In the genomic region with DNA sequence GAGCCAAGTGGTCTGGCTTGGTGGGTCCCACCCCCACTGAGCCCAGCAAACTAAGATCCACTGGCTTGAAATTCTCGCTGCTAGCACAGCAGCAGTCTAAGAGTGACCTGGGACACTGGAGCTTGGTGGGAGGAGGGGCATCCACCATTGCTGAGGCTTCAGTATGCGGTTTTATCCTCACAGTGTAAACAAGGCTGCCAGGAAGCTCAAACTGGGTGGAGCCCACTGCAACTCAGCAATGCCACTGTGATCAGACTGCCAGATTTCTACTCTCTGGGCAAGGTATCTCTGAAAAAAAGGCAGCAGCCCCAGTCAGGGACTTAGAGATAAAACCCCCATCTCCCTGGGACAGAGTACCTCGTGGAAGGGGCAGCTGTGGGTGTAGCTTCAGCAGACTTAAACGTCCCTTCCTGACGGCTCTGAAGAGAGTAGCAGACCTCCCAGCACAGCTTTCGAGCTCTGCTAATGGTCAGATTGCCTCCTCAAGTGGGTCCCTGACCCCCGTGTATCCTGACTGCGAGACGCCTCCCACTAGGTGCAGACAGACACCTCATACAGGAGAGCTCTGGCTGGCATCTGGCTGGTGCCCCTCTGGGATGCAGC, we compare ENCODE assay signal across 1 cellular context.
TF ChIP-seq lines count a peak whose summit lies in the region.

No MANE protein-coding gene starts in this region.

TF ChIP-seq in GM23338, 12 proteins besides CTCF, POLR2A, EP300 and RAD21 (continued from another document):
- TF ChIP-seq, protein P1, sequence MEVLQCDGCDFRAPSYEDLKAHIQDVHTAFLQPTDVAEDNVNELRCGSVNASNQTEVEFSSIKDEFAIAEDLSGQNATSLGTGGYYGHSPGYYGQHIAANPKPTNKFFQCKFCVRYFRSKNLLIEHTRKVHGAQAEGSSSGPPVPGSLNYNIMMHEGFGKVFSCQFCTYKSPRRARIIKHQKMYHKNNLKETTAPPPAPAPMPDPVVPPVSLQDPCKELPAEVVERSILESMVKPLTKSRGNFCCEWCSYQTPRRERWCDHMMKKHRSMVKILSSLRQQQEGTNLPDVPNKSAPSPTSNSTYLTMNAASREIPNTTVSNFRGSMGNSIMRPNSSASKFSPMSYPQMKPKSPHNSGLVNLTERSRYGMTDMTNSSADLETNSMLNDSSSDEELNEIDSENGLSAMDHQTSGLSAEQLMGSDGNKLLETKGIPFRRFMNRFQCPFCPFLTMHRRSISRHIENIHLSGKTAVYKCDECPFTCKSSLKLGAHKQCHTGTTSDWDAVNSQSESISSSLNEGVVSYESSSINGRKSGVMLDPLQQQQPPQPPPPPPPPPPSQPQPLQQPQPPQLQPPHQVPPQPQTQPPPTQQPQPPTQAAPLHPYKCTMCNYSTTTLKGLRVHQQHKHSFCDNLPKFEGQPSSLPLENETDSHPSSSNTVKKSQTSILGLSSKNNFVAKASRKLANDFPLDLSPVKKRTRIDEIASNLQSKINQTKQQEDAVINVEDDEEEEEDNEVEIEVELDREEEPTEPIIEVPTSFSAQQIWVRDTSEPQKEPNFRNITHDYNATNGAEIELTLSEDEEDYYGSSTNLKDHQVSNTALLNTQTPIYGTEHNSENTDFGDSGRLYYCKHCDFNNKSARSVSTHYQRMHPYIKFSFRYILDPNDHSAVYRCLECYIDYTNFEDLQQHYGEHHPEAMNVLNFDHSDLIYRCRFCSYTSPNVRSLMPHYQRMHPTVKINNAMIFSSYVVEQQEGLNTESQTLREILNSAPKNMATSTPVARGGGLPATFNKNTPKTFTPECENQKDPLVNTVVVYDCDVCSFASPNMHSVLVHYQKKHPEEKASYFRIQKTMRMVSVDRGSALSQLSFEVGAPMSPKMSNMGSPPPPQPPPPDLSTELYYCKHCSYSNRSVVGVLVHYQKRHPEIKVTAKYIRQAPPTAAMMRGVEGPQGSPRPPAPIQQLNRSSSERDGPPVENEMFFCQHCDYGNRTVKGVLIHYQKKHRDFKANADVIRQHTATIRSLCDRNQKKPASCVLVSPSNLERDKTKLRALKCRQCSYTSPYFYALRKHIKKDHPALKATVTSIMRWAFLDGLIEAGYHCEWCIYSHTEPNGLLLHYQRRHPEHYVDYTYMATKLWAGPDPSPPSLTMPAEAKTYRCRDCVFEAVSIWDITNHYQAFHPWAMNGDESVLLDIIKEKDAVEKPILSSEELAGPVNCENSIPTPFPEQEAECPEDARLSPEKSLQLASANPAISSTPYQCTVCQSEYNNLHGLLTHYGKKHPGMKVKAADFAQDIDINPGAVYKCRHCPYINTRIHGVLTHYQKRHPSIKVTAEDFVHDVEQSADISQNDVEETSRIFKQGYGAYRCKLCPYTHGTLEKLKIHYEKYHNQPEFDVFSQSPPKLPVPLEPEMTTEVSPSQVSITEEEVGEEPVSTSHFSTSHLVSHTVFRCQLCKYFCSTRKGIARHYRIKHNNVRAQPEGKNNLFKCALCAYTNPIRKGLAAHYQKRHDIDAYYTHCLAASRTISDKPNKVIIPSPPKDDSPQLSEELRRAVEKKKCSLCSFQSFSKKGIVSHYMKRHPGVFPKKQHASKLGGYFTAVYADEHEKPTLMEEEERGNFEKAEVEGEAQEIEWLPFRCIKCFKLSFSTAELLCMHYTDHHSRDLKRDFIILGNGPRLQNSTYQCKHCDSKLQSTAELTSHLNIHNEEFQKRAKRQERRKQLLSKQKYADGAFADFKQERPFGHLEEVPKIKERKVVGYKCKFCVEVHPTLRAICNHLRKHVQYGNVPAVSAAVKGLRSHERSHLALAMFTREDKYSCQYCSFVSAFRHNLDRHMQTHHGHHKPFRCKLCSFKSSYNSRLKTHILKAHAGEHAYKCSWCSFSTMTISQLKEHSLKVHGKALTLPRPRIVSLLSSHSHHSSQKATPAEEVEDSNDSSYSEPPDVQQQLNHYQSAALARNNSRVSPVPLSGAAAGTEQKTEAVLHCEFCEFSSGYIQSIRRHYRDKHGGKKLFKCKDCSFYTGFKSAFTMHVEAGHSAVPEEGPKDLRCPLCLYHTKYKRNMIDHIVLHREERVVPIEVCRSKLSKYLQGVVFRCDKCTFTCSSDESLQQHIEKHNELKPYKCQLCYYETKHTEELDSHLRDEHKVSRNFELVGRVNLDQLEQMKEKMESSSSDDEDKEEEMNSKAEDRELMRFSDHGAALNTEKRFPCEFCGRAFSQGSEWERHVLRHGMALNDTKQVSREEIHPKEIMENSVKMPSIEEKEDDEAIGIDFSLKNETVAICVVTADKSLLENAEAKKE (CRISPR knock-in tag; IDR thresholded peaks at IDR 0.05): no peak
- TF ChIP-seq POLR2AphosphoS5 (IDR thresholded peaks at IDR 0.05; ENCODE audit: low read depth) (no peak), ZNF331 (CRISPR knock-in tag; IDR thresholded peaks at IDR 0.05; ENCODE audit: low read depth) (no peak), EZH2phosphoT487 (IDR thresholded peaks at IDR 0.05; ENCODE audit: unreplicated experiment) (no peak), EZH2 (IDR thresholded peaks at IDR 0.05; ENCODE audit: low read depth, unreplicated experiment) (no peak)
- TF ChIP-seq, protein P2, sequence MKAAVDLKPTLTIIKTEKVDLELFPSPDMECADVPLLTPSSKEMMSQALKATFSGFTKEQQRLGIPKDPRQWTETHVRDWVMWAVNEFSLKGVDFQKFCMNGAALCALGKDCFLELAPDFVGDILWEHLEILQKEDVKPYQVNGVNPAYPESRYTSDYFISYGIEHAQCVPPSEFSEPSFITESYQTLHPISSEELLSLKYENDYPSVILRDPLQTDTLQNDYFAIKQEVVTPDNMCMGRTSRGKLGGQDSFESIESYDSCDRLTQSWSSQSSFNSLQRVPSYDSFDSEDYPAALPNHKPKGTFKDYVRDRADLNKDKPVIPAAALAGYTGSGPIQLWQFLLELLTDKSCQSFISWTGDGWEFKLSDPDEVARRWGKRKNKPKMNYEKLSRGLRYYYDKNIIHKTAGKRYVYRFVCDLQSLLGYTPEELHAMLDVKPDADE (IDR thresholded peaks at IDR 0.05): no peak
